ENCODE assay signal across 12 cellular contexts in genomic region chr7:123538189-123538714, GRCh38. TPM values are rescaled to one million over a fixed set of nuclear protein-coding genes. Genes with fewer than 3 reads are reported as not detected.
DNase-seq lines count a peak whose midpoint lies in the region; ATAC-seq and TF ChIP-seq lines count a peak whose summit lies in the region.
"Had no signal": no experiment of that assay in that cellular context is flagged by ENCODE, and none has a peak within 500 bp of the region (broad histone marks: within the 10 kb centered on the region; RNA-seq: fewer than 3 reads in every experiment).

No MANE protein-coding gene starts in this region.

- CTCF ChIA-PET in activated CD8-positive, alpha-beta T cell treated with anti-CD3 and anti-CD28 coated beads, Interleukin-2, amount 10 ng/mL, durations not matched to agents 7 days and 5 days (lab: Charles Lee) = interaction anchor here (1.0 to 2.8 kb wide), 2 partner anchors 44 kb away, joined by 3 to 17 read pairs; no protein-coding TSS in a partner anchor

- no peak overlapping the region for H3K4me3 Mint-ChIP-seq in activated naive CD8-positive, alpha-beta T cell treated with anti-CD3 and anti-CD28 coated beads for 36 hours
- H3K4me3 Mint-ChIP-seq in activated CD8-positive, alpha-beta T cell treated with anti-CD3 and anti-CD28 coated beads, Interleukin-2, amount 10 ng/mL, durations not matched to agents 7 days and 5 days = no peak overlapping the region
- H3K4me3 Mint-ChIP-seq: nephron had no signal

- no peak for ATAC-seq in HG02642 (IDR thresholded peaks at IDR 0.05; ENCODE audit: poor library complexity, unreplicated experiment)
- ATAC-seq in activated CD8-positive, alpha-beta T cell treated with anti-CD3 and anti-CD28 coated beads, Interleukin-2, amount 10 ng/mL, durations not matched to agents 7 days and 5 days = no peak

- DNase-seq in AG20443 (ENCODE audit: low spot score) (peak; percentile 27), LoVo (ENCODE audit: low spot score) (peak; percentile 35), astrocyte of the hippocampus (ENCODE audit: low read depth, low spot score) (peak; percentile 42), kidney epithelial cell (ENCODE audit: low read depth) (peak; percentile 67), HT-29 (ENCODE audit: low spot score) (no peak)
- DNase-seq in activated naive CD8-positive, alpha-beta T cell treated with anti-CD3 and anti-CD28 coated beads for 36 hours = no peak
- no peak for DNase-seq in activated CD8-positive, alpha-beta T cell treated with anti-CD3 and anti-CD28 coated beads, Interleukin-2, amount 10 ng/mL, durations not matched to agents 7 days and 5 days
- DNase-seq: H7, NCI-H2171, trophoblast cell had no signal

- no peaks in the 10 kb centered on the region for H3K9me3 Mint-ChIP-seq in activated naive CD8-positive, alpha-beta T cell treated with anti-CD3 and anti-CD28 coated beads for 36 hours
- H3K9me3 Mint-ChIP-seq in activated CD8-positive, alpha-beta T cell treated with anti-CD3 and anti-CD28 coated beads, Interleukin-2, amount 10 ng/mL, durations not matched to agents 7 days and 5 days (ENCODE audit: insufficient read depth) = no peaks in the 10 kb centered on the region
- H3K9me3 Mint-ChIP-seq: nephron had no signal

- no peaks in the 10 kb centered on the region for H3K36me3 ChIP-seq in kidney epithelial cell (ENCODE audit: control insufficient read depth, insufficient read depth, low read length)

- no peak overlapping the region for H3K4me3 ChIP-seq in kidney epithelial cell (ENCODE audit: low read depth, low read length)

- H3K36me3 Mint-ChIP-seq in activated naive CD8-positive, alpha-beta T cell treated with anti-CD3 and anti-CD28 coated beads for 36 hours = no peaks in the 10 kb centered on the region
- H3K36me3 Mint-ChIP-seq in activated CD8-positive, alpha-beta T cell treated with anti-CD3 and anti-CD28 coated beads, Interleukin-2, amount 10 ng/mL, durations not matched to agents 7 days and 5 days (ENCODE audit: low read depth) = no peaks in the 10 kb centered on the region

- POLR2A ChIA-PET in activated CD8-positive, alpha-beta T cell treated with anti-CD3 and anti-CD28 coated beads, Interleukin-2, amount 10 ng/mL, durations not matched to agents 7 days and 5 days (lab: Charles Lee) = no interaction called here

- peaks cover 10% of the 10 kb centered on the region for H3K27me3 Mint-ChIP-seq in activated naive CD8-positive, alpha-beta T cell treated with anti-CD3 and anti-CD28 coated beads for 36 hours
- peaks cover 9% of the 10 kb centered on the region for H3K27me3 Mint-ChIP-seq in activated CD8-positive, alpha-beta T cell treated with anti-CD3 and anti-CD28 coated beads, Interleukin-2, amount 10 ng/mL, durations not matched to agents 7 days and 5 days (ENCODE audit: low read depth)

- H3K27ac Mint-ChIP-seq in activated naive CD8-positive, alpha-beta T cell treated with anti-CD3 and anti-CD28 coated beads for 36 hours = no peak overlapping the region
- no peak overlapping the region for H3K27ac Mint-ChIP-seq in activated CD8-positive, alpha-beta T cell treated with anti-CD3 and anti-CD28 coated beads, Interleukin-2, amount 10 ng/mL, durations not matched to agents 7 days and 5 days
- H3K27ac Mint-ChIP-seq: nephron had no signal

- no peaks in the 10 kb centered on the region for H3K27me3 ChIP-seq in kidney epithelial cell (ENCODE audit: control insufficient read depth, insufficient read depth, low read length)

- H3K4me1 Mint-ChIP-seq in activated naive CD8-positive, alpha-beta T cell treated with anti-CD3 and anti-CD28 coated beads for 36 hours = peaks cover 22% of the 10 kb centered on the region
- peaks cover 10% of the 10 kb centered on the region for H3K4me1 Mint-ChIP-seq in activated CD8-positive, alpha-beta T cell treated with anti-CD3 and anti-CD28 coated beads, Interleukin-2, amount 10 ng/mL, durations not matched to agents 7 days and 5 days (ENCODE audit: low read depth)

- TF ChIP-seq CTCF in kidney epithelial cell (IDR thresholded peaks at IDR 0.05; ENCODE audit: insufficient read depth, low read length, poor library complexity, severe bottlenecking) = no peak

RNA-seq across cellular contexts. Expression of gene IQUB, which starts 3.9 kb away (rescaled TPM):
- total RNA-seq in kidney epithelial cell = 0.21 and 0.63 TPM in 2 replicates
- under 1 TPM in 1 of 2 experiments, not detected in 1; 0.06 TPM for total RNA-seq in activated naive CD8-positive, alpha-beta T cell treated with anti-CD3 and anti-CD28 coated beads for 36 hours
- total RNA-seq in HT-29 (2014; rRNA removed; shearing (Covaris generic)) = 0.05 and 0.50 TPM in 2 replicates
- not detected for total RNA-seq in activated CD8-positive, alpha-beta T cell treated with anti-CD3 and anti-CD28 coated beads, Interleukin-2, amount 10 ng/mL, durations not matched to agents 7 days and 5 days

RNA-seq across cellular contexts. Expression of gene NDUFA5, which starts 19.4 kb away (rescaled TPM):
- 31.6 and 42.2 TPM in 2 replicates for total RNA-seq in kidney epithelial cell
- total RNA-seq in activated naive CD8-positive, alpha-beta T cell treated with anti-CD3 and anti-CD28 coated beads for 36 hours = 10 to 100 TPM; 67.8 to 70.8 TPM
- 16.3 and 19.2 TPM in 2 replicates for total RNA-seq in HT-29 (2014; rRNA removed; shearing (Covaris generic))
- total RNA-seq in activated CD8-positive, alpha-beta T cell treated with anti-CD3 and anti-CD28 coated beads, Interleukin-2, amount 10 ng/mL, durations not matched to agents 7 days and 5 days = 10 to 100 TPM; 50.2 to 50.9 TPM

Comparison
In these comparisons a context has a peak if more than half of its experiments do, and no peak if none do; other contexts are left out.
1. DNase-seq: peak in AG20443 (single experiment), LoVo (single experiment), astrocyte of the hippocampus (single experiment) and kidney epithelial cell (single experiment); none in activated naive CD8-positive, alpha-beta T cell treated with anti-CD3 and anti-CD28 coated beads for 36 hours (single experiment), HT-29 (single experiment) and activated CD8-positive, alpha-beta T cell treated with anti-CD3 and anti-CD28 coated beads, Interleukin-2, amount 10 ng/mL, durations not matched to agents 7 days and 5 days (single experiment).